In the genomic region with DNA sequence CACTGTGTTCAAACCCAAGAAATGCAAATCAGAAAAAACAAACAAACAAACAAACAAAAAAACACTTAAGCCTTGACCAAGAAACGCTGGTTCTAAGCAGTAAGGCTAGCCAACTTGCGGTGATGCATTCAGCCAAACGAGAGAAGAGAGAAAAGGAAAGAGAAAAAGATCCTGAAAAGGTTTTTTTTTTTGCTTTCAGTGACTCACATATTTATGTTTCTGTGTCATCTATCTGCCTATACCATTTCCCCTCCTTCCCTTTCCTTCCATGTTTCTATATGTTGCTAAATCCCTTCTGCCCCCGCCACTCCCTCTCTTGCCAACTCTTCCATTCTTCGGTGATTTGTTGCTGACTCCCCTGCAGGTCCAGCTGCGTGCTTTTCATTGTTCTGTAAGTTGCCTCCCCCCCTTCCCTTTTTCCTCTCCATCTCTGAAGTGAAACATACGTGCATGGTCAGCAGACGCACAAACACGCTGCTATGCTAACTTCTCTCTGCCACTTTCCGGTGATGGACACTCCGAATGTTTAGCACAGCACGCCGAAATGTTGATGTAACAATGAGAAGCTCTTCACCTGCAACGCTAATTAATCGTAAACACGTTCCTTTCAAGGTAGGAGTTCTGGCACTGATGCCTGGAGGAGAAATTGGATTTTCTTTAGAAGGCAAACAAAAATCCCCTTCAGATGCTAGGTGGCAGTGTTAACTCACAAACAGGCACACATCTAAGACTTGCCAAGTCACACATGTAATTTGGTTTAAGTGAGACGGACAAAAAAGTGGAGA, we compare ENCODE assay signal across 8 cellular contexts.
A peak's percentile ranks its signal among the peaks of the same experiment; 100 is the strongest.
DNase-seq lines count a peak whose midpoint lies in the region; ATAC-seq lines count a peak whose summit lies in the region.

No MANE protein-coding gene starts in this region.

- DNase-seq in NCI-H146 (lab: John Stamatoyannopoulos, UW) (peak; percentile 50), anterior cingulate cortex (lab: John Stamatoyannopoulos, UW) (peak in 39 of 58 donors; percentile 0 to 71 (median 20)), iPS-NIHi7 (ENCODE audit: extremely low spot score) (peak; percentile 49)

- H3K4me3 ChIP-seq in BLaER1 treated with 17β-estradiol and CSF1 and Interleukin-3, amounts not matched to agents 10 nM and 100 nM: peak overlapping the region in 4 of 10 experiments; percentile 10 to 45 (median 33); a peak in 5 of 20 replicates
- peak overlapping the region; percentile 67 to 76 for H3K4me3 ChIP-seq in stomach smooth muscle (ENCODE audit: low read length in 2 of 2)

- no peaks in the 10 kb centered on the region for H3K9me3 ChIP-seq in BLaER1 treated with 17β-estradiol and CSF1 and Interleukin-3, amounts not matched to agents 10 nM and 100 nM (replicated peaks in 1 of 11)
- H3K9me3 ChIP-seq in stomach smooth muscle (ENCODE audit: control insufficient read depth in 2 of 2, low read length in 2 of 2): no peaks in the 10 kb centered on the region

- no peaks in the 10 kb centered on the region for H3K27me3 ChIP-seq in BLaER1 treated with 17β-estradiol and CSF1 and Interleukin-3, amounts not matched to agents 10 nM and 100 nM
- no peaks in the 10 kb centered on the region for H3K27me3 ChIP-seq in stomach smooth muscle (ENCODE audit: control insufficient read depth in 1 of 2, insufficient read depth in 2 of 2, low read length in 2 of 2)

- H3K4me2 ChIP-seq in BLaER1 treated with 17β-estradiol and CSF1 and Interleukin-3, amounts not matched to agents 10 nM and 100 nM: peak overlapping the region; percentile 8 to 79 (median 42); a peak in 17 of 22 replicates

- no peak overlapping the region for H3K27ac ChIP-seq in BLaER1 treated with 17β-estradiol and CSF1 and Interleukin-3, amounts not matched to agents 10 nM and 100 nM
- H3K27ac ChIP-seq in stomach smooth muscle (ENCODE audit: low read length): no peak overlapping the region

- H3K4me1 ChIP-seq in BLaER1 treated with 17β-estradiol and CSF1 and Interleukin-3, amounts not matched to agents 10 nM and 100 nM: peaks cover 0 to 12% (median 2%) of the 10 kb centered on the region in 10 experiments; a peak in 4 of 20 replicates
- H3K4me1 ChIP-seq in stomach smooth muscle (ENCODE audit: control insufficient read depth, insufficient read depth, low read length): peaks cover 5% of the 10 kb centered on the region

- ATAC-seq in GM21423 (IDR thresholded peaks at IDR 0.05; ENCODE audit: unreplicated experiment) (peak; percentile 75), HG03097 (IDR thresholded peaks at IDR 0.05; ENCODE audit: low FRiP score, unreplicated experiment) (no peak), HG02763 (IDR thresholded peaks at IDR 0.05; ENCODE audit: unreplicated experiment) (no peak)

- peak overlapping the region in 3 of 11 experiments; percentile 5 to 42 (median 36); a peak in 3 of 22 replicates for H3K9ac ChIP-seq in BLaER1 treated with 17β-estradiol and CSF1 and Interleukin-3, amounts not matched to agents 10 nM and 100 nM
- peak overlapping the region; percentile 22 to 26 for H3K9ac ChIP-seq in stomach smooth muscle (ENCODE audit: low read length in 2 of 2)

- no peaks in the 10 kb centered on the region for H3K36me3 ChIP-seq in BLaER1 treated with 17β-estradiol and CSF1 and Interleukin-3, amounts not matched to agents 10 nM and 100 nM
- H3K36me3 ChIP-seq in stomach smooth muscle (ENCODE audit: control insufficient read depth in 2 of 2, insufficient read depth in 2 of 2, low read length in 2 of 2): no peaks in the 10 kb centered on the region

- H4K20me1 ChIP-seq in BLaER1 treated with 17β-estradiol and CSF1 and Interleukin-3, amounts not matched to agents 10 nM and 100 nM: no peaks in the 10 kb centered on the region
